Comparison of ENCODE assay signal across 16 cellular contexts in genomic region chr14:30883508-30884294, GRCh38. TPM values are rescaled to one million over a fixed set of nuclear protein-coding genes. Genes with fewer than 3 reads are reported as not detected.
DNase-seq lines count a peak whose midpoint lies in the region; ATAC-seq and TF ChIP-seq lines count a peak whose summit lies in the region.
"Had no signal": no experiment of that assay in that cellular context is flagged by ENCODE, and none has a peak within 500 bp of the region (broad histone marks: within the 10 kb centered on the region; RNA-seq: fewer than 3 reads in every experiment).

No MANE protein-coding gene starts in this region.

- H2BK12ac ChIP-seq in mesenchymal stem cell (ENCODE audit: low read length in 2 of 2): no peak overlapping the region
- H2BK12ac ChIP-seq in H9 (ENCODE audit: insufficient read length, low read depth, low read length): no peak overlapping the region

- no peak overlapping the region for H3K4me2 ChIP-seq in mesenchymal stem cell (ENCODE audit: low read length, poor library complexity, severe bottlenecking)
- no peak overlapping the region for H3K4me2 ChIP-seq in H9 (ENCODE audit: insufficient read depth, insufficient read length, low read length)
- H3K4me2 ChIP-seq: BLaER1 treated with 17β-estradiol and CSF1 and Interleukin-3, amounts not matched to agents 10 nM and 100 nM had no signal

- no peak for TF ChIP-seq POLR2A in breast epithelium (IDR thresholded peaks at IDR 0.05)

- intact Hi-C loops in MCF 10A (cut with micrococcal nuclease) (no loop called here), breast epithelium (cut with DNase I; ENCODE audit: low total_unique reads) (no loop called here)

- no peak overlapping the region for H3K4me3 Mint-ChIP-seq in MCF 10A (ENCODE audit: unreplicated experiment)
- H3K4me3 Mint-ChIP-seq in H9: no peak overlapping the region

- H3K79me2 ChIP-seq in H9 (ENCODE audit: insufficient read depth, low read length): no peaks in the 10 kb centered on the region

- no peak for TF ChIP-seq CTCF in MCF 10A (IDR thresholded peaks at IDR 0.05; ENCODE audit: unreplicated experiment)
- no peak for TF ChIP-seq CTCF in breast epithelium (IDR thresholded peaks at IDR 0.05)
- no peak for TF ChIP-seq CTCF in H9 (conservative IDR thresholded peaks at IDR 0.05)

- H3K9ac ChIP-seq in SK-N-MC (ENCODE audit: insufficient read length) (no peak overlapping the region), mesenchymal stem cell (ENCODE audit: low read length) (no peak overlapping the region), H9 (ENCODE audit: extremely low read depth, insufficient read length, low read length) (no peak overlapping the region)
- H3K9ac ChIP-seq: BLaER1 treated with 17β-estradiol and CSF1 and Interleukin-3, amounts not matched to agents 10 nM and 100 nM had no signal

- H2AK5ac ChIP-seq in mesenchymal stem cell (ENCODE audit: low read length, severe bottlenecking): no peak overlapping the region
- H2AK5ac ChIP-seq in H9 (ENCODE audit: insufficient read length, low read length): no peak overlapping the region

- H3K27me3 ChIP-seq in breast epithelium: no peaks in the 10 kb centered on the region
- no peaks in the 10 kb centered on the region for H3K27me3 ChIP-seq in mesenchymal stem cell (ENCODE audit: control insufficient read depth in 1 of 2, insufficient read depth in 1 of 2, low read length in 2 of 2)
- no peaks in the 10 kb centered on the region for H3K27me3 ChIP-seq in H9 (ENCODE audit: insufficient read depth, low read length)
- H3K27me3 ChIP-seq: BLaER1 treated with 17β-estradiol and CSF1 and Interleukin-3, amounts not matched to agents 10 nM and 100 nM had no signal

- H3K9me3 ChIP-seq in breast epithelium (no peaks in the 10 kb centered on the region), SK-N-MC (ENCODE audit: low read depth, low read length) (no peaks in the 10 kb centered on the region), mesenchymal stem cell (ENCODE audit: control insufficient read depth, low read length) (no peaks in the 10 kb centered on the region), H9 (ENCODE audit: control insufficient read depth, low read depth, low read length) (no peaks in the 10 kb centered on the region)
- H3K9me3 ChIP-seq: BLaER1 treated with 17β-estradiol and CSF1 and Interleukin-3, amounts not matched to agents 10 nM and 100 nM had no signal

- H2BK120ac ChIP-seq in mesenchymal stem cell (ENCODE audit: low read depth, low read length) (no peak overlapping the region), H9 (ENCODE audit: low read depth, low read length, poor library complexity, severe bottlenecking) (no peak overlapping the region)

- no peaks in the 10 kb centered on the region for H3K4me1 ChIP-seq in breast epithelium
- H3K4me1 ChIP-seq in mesenchymal stem cell (ENCODE audit: control insufficient read depth, insufficient read depth, low read depth, low read length): no peaks in the 10 kb centered on the region
- H3K4me1 ChIP-seq in H9 (ENCODE audit: insufficient read depth, low read length): no peaks in the 10 kb centered on the region
- H3K4me1 ChIP-seq: BLaER1 treated with 17β-estradiol and CSF1 and Interleukin-3, amounts not matched to agents 10 nM and 100 nM had no signal

- DNase-seq in MCF 10A (ENCODE audit: unreplicated experiment) (no peak), breast epithelium (ENCODE audit: low spot score in 2 of 2) (no peak), SK-N-MC (ENCODE audit: low read depth, low spot score) (peak; percentile 28), mesenchymal stem cell (peak; percentile 52), T-helper 9 cell (no peak), H9 (no peak)
- no peak for DNase-seq in activated naive CD4-positive, alpha-beta T cell treated with anti-CD3 and anti-CD28 coated beads, Interleukin-2, amount 50 U/mL, for 16 hours
- DNase-seq: DND-41, NCI-H1417 treated with DMSO at 0.1 percent for 48 hours, NCI-H1930, NCI-H2171, NCI-H446, PC-3 had no signal

- no peak overlapping the region for H4K5ac ChIP-seq in H9 (ENCODE audit: insufficient read length, low read depth, low read length)

- no peaks in the 10 kb centered on the region for H3K79me1 ChIP-seq in mesenchymal stem cell (replicated peaks; ENCODE audit: low read length, poor library complexity, severe bottlenecking)
- H3K79me1 ChIP-seq in H9 (ENCODE audit: insufficient read depth, low read depth, low read length, poor library complexity, severe bottlenecking): no peaks in the 10 kb centered on the region

- H3K18ac ChIP-seq in mesenchymal stem cell (ENCODE audit: low read depth in 1 of 2, low read length in 2 of 2) (no peak overlapping the region), H9 (ENCODE audit: insufficient read length, low read depth, low read length) (no peak overlapping the region)

- no peak overlapping the region for H3K4me3 ChIP-seq in breast epithelium
- no peak overlapping the region for H3K4me3 ChIP-seq in SK-N-MC
- H3K4me3 ChIP-seq in mesenchymal stem cell (ENCODE audit: insufficient read depth in 1 of 2, low read depth in 1 of 2, low read length in 2 of 2): no peak overlapping the region
- H3K4me3 ChIP-seq: BLaER1 treated with 17β-estradiol and CSF1 and Interleukin-3, amounts not matched to agents 10 nM and 100 nM had no signal

- no peak overlapping the region for H3K23ac ChIP-seq in mesenchymal stem cell (ENCODE audit: low read length in 2 of 2)
- H3K23ac ChIP-seq in H9 (ENCODE audit: insufficient read length, low read depth, low read length): no peak overlapping the region

- H2AFZ ChIP-seq in mesenchymal stem cell (ENCODE audit: low read depth, low read length) (no peak overlapping the region), H9 (ENCODE audit: low read length) (no peak overlapping the region)

- H3K4ac ChIP-seq in mesenchymal stem cell (ENCODE audit: low read depth in 1 of 2, low read length in 2 of 2) (no peak overlapping the region), H9 (ENCODE audit: low read depth, low read length) (no peak overlapping the region)

- CTCF ChIA-PET in MCF 10A (lab: Yijun Ruan, JAX): interaction anchor here (0.5 kb wide), 1 partner anchor 226 kb away, joined by 5 read pairs; no protein-coding TSS in a partner anchor

- no peak overlapping the region for H3K56ac ChIP-seq in H9 (ENCODE audit: insufficient read length, low read depth, low read length)

- H2BK20ac ChIP-seq in H9 (ENCODE audit: low read depth, low read length, poor library complexity, severe bottlenecking): no peak overlapping the region

- no peaks in the 10 kb centered on the region for H3K27me3 Mint-ChIP-seq in MCF 10A (ENCODE audit: insufficient read depth, unreplicated experiment)
- H3K27me3 Mint-ChIP-seq in H9 (ENCODE audit: low read depth): no peaks in the 10 kb centered on the region

- H4K8ac ChIP-seq in mesenchymal stem cell (ENCODE audit: low read length): no peak overlapping the region
- no peak overlapping the region for H4K8ac ChIP-seq in H9 (replicated peaks; ENCODE audit: insufficient read length, low read depth, low read length)

- H4K20me1 ChIP-seq in H9 (ENCODE audit: control insufficient read depth, insufficient read depth, insufficient read length): no peaks in the 10 kb centered on the region
- H4K20me1 ChIP-seq: BLaER1 treated with 17β-estradiol and CSF1 and Interleukin-3, amounts not matched to agents 10 nM and 100 nM had no signal

- WGBS in mesenchymal stem cell: 96% methylated on average over 5 of the region's 6 CpGs
- WGBS in H9 (ENCODE audit: extremely low coverage, insufficient read length, low lambda C conversion rate): no CpG with 5 or more reads among the region's 6 CpGs

- H3K36me3 ChIP-seq in breast epithelium: no peaks in the 10 kb centered on the region
- H3K36me3 ChIP-seq in SK-N-MC (ENCODE audit: insufficient read depth, low read length): peaks cover 77% of the 10 kb centered on the region
- peaks cover 3 to 8% of the 10 kb centered on the region in 2 experiments for H3K36me3 ChIP-seq in mesenchymal stem cell (ENCODE audit: control insufficient read depth in 1 of 2, insufficient read depth in 2 of 2, low read depth in 1 of 2, low read length in 2 of 2)

- H2BK5ac ChIP-seq in mesenchymal stem cell (ENCODE audit: low read depth, low read length, poor library complexity, severe bottlenecking): no peak overlapping the region
- H2BK5ac ChIP-seq in H9 (ENCODE audit: insufficient read length, low read length): no peak overlapping the region

- no peak overlapping the region for H3T11ph ChIP-seq in H9 (ENCODE audit: low read length)

- H4K91ac ChIP-seq in mesenchymal stem cell (ENCODE audit: low read length) (no peak overlapping the region), H9 (ENCODE audit: insufficient read length, low read depth, low read length) (no peak overlapping the region)

- ATAC-seq in HG02973 (IDR thresholded peaks at IDR 0.05; ENCODE audit: unreplicated experiment): peak; percentile 62
- ATAC-seq: PC-3 had no signal

- H3K4me1 Mint-ChIP-seq in MCF 10A (ENCODE audit: insufficient read depth, unreplicated experiment): peaks cover 6% of the 10 kb centered on the region
- no peaks in the 10 kb centered on the region for H3K4me1 Mint-ChIP-seq in H9

- H2BK15ac ChIP-seq in mesenchymal stem cell (ENCODE audit: low read depth, poor library complexity, severe bottlenecking) (no peak overlapping the region), H9 (ENCODE audit: low read depth, low read length) (no peak overlapping the region)

- H3K14ac ChIP-seq in mesenchymal stem cell (ENCODE audit: low read length in 2 of 2) (no peak overlapping the region), H9 (ENCODE audit: insufficient read depth, low read length) (no peak overlapping the region)

- peaks cover 14% of the 10 kb centered on the region for H3K36me3 Mint-ChIP-seq in MCF 10A (ENCODE audit: insufficient read depth, unreplicated experiment)
- H3K36me3 Mint-ChIP-seq in H9 (ENCODE audit: insufficient read depth in 1 of 3, low read depth in 3 of 3): peaks cover 0 to 23% (median 5%) of the 10 kb centered on the region in 3 experiments; a peak in 5 of 7 replicates

- BruUV-seq in MCF 10A (replicated peaks; lab: Mats Ljungman, UMichigan): TSS peak; percentile 2

- H3K27ac Mint-ChIP-seq in MCF 10A (ENCODE audit: low read depth, unreplicated experiment): no peak overlapping the region
- no peak overlapping the region for H3K27ac Mint-ChIP-seq in H9

- H3K27ac ChIP-seq in breast epithelium (no peak overlapping the region), SK-N-MC (peak overlapping the region; percentile 43), mesenchymal stem cell (ENCODE audit: low read length, poor library complexity, severe bottlenecking) (no peak overlapping the region), H9 (ENCODE audit: insufficient read length, low read depth, low read length) (no peak overlapping the region)
- H3K27ac ChIP-seq: BLaER1 treated with 17β-estradiol and CSF1 and Interleukin-3, amounts not matched to agents 10 nM and 100 nM; RWPE1 had no signal

- POLR2A ChIA-PET in MCF 10A (lab: Yijun Ruan, JAX): interaction anchor here (0.6 to 0.7 kb wide), 3 partner anchors 10 to 205 kb away, joined by 3 to 4 read pairs (median 4); no protein-coding TSS in a partner anchor

- H3K9me3 Mint-ChIP-seq in MCF 10A (ENCODE audit: unreplicated experiment): no peaks in the 10 kb centered on the region
- H3K9me3 Mint-ChIP-seq in H9: no peaks in the 10 kb centered on the region

- no peaks in the 10 kb centered on the region for H3K23me2 ChIP-seq in H9 (ENCODE audit: insufficient read length, low read depth, low read length, poor library complexity, severe bottlenecking)

RNA-seq across cellular contexts. Expression of gene COCH, which starts 9.3 kb away (rescaled TPM):
- total RNA-seq in MCF 10A (2022) (0.23 TPM in 1 of 2 replicates, not detected in the other), breast epithelium (1 to 10 TPM in 2 of 3 donors, under 1 TPM in 1; 0.66 to 3.5 (median 1.6) TPM), H9 (2021) (25.8 and 26.0 TPM in 2 replicates)
- polyA plus RNA-seq in mesenchymal stem cell (2013, experiment 1 of 2): 0.32 TPM
- polyA plus RNA-seq in mesenchymal stem cell (2013, experiment 2 of 2): 0.34 TPM

Comparison
In these comparisons a context has a peak if more than half of its experiments do, and no peak if none do; other contexts are left out.
1. DNase-seq: peak in SK-N-MC (single experiment) and mesenchymal stem cell (single experiment); none in MCF 10A (single experiment), breast epithelium (0 of 2), T-helper 9 cell (single experiment), activated naive CD4-positive, alpha-beta T cell treated with anti-CD3 and anti-CD28 coated beads, Interleukin-2, amount 50 U/mL, for 16 hours (single experiment) and H9 (single experiment).